8 cellular contexts compared by ENCODE assay signal in genomic region chr15:43204016-43204901, GRCh38. TPM values are rescaled to one million over a fixed set of nuclear protein-coding genes. Genes with fewer than 3 reads are reported as not detected.
DNase-seq lines count a peak whose midpoint lies in the region; TF ChIP-seq lines count a peak whose summit lies in the region.

No MANE protein-coding gene starts in this region.

- H3K27ac ChIP-seq in VCaP = no peak overlapping the region

- DNase-seq in EL (peak; percentile 74), LHCN-M2 (ENCODE audit: low read depth) (peak; percentile 54), choroid plexus epithelial cell (ENCODE audit: low read depth) (peak; percentile 78), lung microvascular endothelial cell (ENCODE audit: low read depth in 2 of 2) (peak; percentile 80 to 87), middle frontal gyrus (ENCODE audit: extremely low spot score, low spot score) (no peak), NCI-H128 (lab: John Stamatoyannopoulos, UW; ENCODE audit: unreplicated experiment) (no peak)
- peak; percentile 26 for DNase-seq in stimulated activated naive CD4-positive, alpha-beta T cell treated with Interleukin-2 at 50 U/mL for 16 hours (lab: John Stamatoyannopoulos, UW)

- no peak overlapping the region for H3K4me3 ChIP-seq in choroid plexus epithelial cell (ENCODE audit: low read depth, low read length)

- TF ChIP-seq CTCF in VCaP (conservative IDR thresholded peaks at IDR 0.05) = peak; percentile 74
- peak; percentile 86 for TF ChIP-seq CTCF in choroid plexus epithelial cell (conservative IDR thresholded peaks at IDR 0.05; ENCODE audit: low read depth, low read length)

RNA-seq across cellular contexts. Expression of gene EPB42, which starts 16.6 kb away (rescaled TPM):
- total RNA-seq in LHCN-M2 (2014; rRNA removed) (not detected in 2 replicates), lung microvascular endothelial cell (not detected in 2 replicates)
- polyA plus RNA-seq in LHCN-M2 (2012) = not detected

RNA-seq across cellular contexts. Expression of gene CCNDBP1, which starts 19.1 kb away (rescaled TPM):
- 50.1 and 53.2 TPM in 2 replicates for total RNA-seq in LHCN-M2 (2014; rRNA removed)
- 41.9 TPM for polyA plus RNA-seq in LHCN-M2 (2012)
- 63.4 and 70.6 TPM in 2 replicates for total RNA-seq in lung microvascular endothelial cell

Comparison
In these comparisons a context has a peak if more than half of its experiments do, and no peak if none do; other contexts are left out.
1. DNase-seq: peak in EL (single experiment), LHCN-M2 (single experiment), choroid plexus epithelial cell (single experiment), lung microvascular endothelial cell (2 of 2) and stimulated activated naive CD4-positive, alpha-beta T cell treated with Interleukin-2 at 50 U/mL for 16 hours (single experiment); none in middle frontal gyrus (single experiment) and NCI-H128 (single experiment).